In the genomic region with DNA sequence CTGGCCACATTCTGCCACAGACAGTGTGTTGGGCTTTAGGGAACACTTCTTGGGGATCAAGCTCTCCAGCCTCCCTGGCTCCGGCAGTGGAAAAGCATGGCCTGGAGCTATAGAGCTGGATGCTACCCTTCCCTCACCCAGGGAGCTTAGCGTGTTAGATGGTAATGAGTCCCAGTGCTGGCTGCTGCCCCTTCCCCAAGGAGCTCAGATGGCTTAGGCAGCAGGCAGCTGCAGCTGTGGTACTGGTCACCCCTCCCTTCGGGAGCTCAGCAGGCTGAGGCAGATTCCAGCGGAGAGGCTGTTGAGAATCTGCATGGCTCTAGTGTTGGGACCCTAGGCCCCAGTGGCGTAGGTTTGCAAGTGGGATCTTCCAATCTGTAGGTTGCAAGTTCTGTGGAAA, we compare ENCODE assay signal across 33 cellular contexts. TPM values are rescaled to one million over a fixed set of nuclear protein-coding genes. Genes with fewer than 3 reads are reported as not detected.
DNase-seq lines count a peak whose midpoint lies in the region; ATAC-seq, FAIRE-seq and TF ChIP-seq lines count a peak whose summit lies in the region.
"Had no signal": no experiment of that assay in that cellular context is flagged by ENCODE, and none has a peak within 500 bp of the region (broad histone marks: within the 10 kb centered on the region; RNA-seq: fewer than 3 reads in every experiment).

No MANE protein-coding gene starts in this region.

- no peak for FAIRE-seq in K562 (lab: Jason Lieb, UNC)
- no peak for FAIRE-seq in kidney (lab: Jason Lieb, UNC)
- FAIRE-seq: A549, astrocyte, GM18507, H54, HepG2, keratinocyte, urothelium cell line had no signal

- no peak overlapping the region for H2AFZ ChIP-seq in K562 (ENCODE audit: low read depth, low read length)

- no peak for TF ChIP-seq POLR2A in K562 (conservative IDR thresholded peaks at IDR 0.05)

- no peaks in the 10 kb centered on the region for H3K9me1 ChIP-seq in K562 (ENCODE audit: control insufficient read depth, insufficient read depth, low read length)

- WGBS in K562 (ENCODE audit: insufficient coverage, low coverage, missing lambda C conversion rate), result 63% methylated on average over 4 of the region's 5 CpGs

- no peaks in the 10 kb centered on the region for H3K4me1 Mint-ChIP-seq in activated CD8-positive, alpha-beta memory T cell treated with anti-CD3 and anti-CD28 coated beads, Interleukin-2, amount 10 ng/mL, durations not matched to agents 7 days and 5 days
- H3K4me1 Mint-ChIP-seq: activated naive CD4-positive, alpha-beta T cell treated with anti-CD3 and anti-CD28 coated beads, Interleukin-2, amount 50 U/mL, for 24 hours; naive thymus-derived CD8-positive, alpha-beta T cell had no signal

- H4K20me1 ChIP-seq in K562 (replicated peaks; ENCODE audit: control insufficient read depth, insufficient read depth, low read length), result no peaks in the 10 kb centered on the region

- in situ Hi-C loops in K562 (cut with MboI), result loop anchor here (25.0 kb wide), 1 partner anchor 983 kb away; no protein-coding TSS in a partner anchor

- ATAC-seq in K562 (peak; percentile 41; the same call in 2 of the 3 replicates), HG03457 (IDR thresholded peaks at IDR 0.05; ENCODE audit: unreplicated experiment) (no peak)
- no peak for ATAC-seq in activated CD8-positive, alpha-beta memory T cell treated with anti-CD3 and anti-CD28 coated beads, Interleukin-2, amount 10 ng/mL, durations not matched to agents 7 days and 5 days
- ATAC-seq: A549; effector memory CD8-positive, alpha-beta T cell; HepG2; naive thymus-derived CD8-positive, alpha-beta T cell had no signal

- H3K4me1 ChIP-seq in K562 (replicated peaks in 1 of 2; ENCODE audit: control insufficient read depth in 2 of 2, insufficient read depth in 2 of 2, low read length in 2 of 2) (peaks cover 0 to 4% of the 10 kb centered on the region in 2 experiments; a peak in 2 of 5 replicates), kidney (ENCODE audit: control insufficient read depth in 1 of 2, insufficient read depth in 1 of 2, low read depth in 1 of 2, low read length in 2 of 2) (no peaks in the 10 kb centered on the region)
- H3K4me1 ChIP-seq: A549, Peyer's patch had no signal

- H3K4me2 ChIP-seq in K562 (ENCODE audit: insufficient read depth, low read length), result no peak overlapping the region
- H3K4me2 ChIP-seq: A549 had no signal

- no peaks in the 10 kb centered on the region for H3K27me3 ChIP-seq in K562 (ENCODE audit: control insufficient read depth in 2 of 2, insufficient read depth in 2 of 2, low read length in 2 of 2)
- H3K27me3 ChIP-seq: cardiac muscle cell, Peyer's patch had no signal

- no peaks in the 10 kb centered on the region for H3K27me3 Mint-ChIP-seq in activated CD8-positive, alpha-beta memory T cell treated with anti-CD3 and anti-CD28 coated beads, Interleukin-2, amount 10 ng/mL, durations not matched to agents 7 days and 5 days

- CTCF ChIA-PET in K562 (lab: Yijun Ruan, JAX; ENCODE audit: low intra/inter-chr PET ratio), result no interaction called here
- CTCF ChIA-PET in activated CD8-positive, alpha-beta memory T cell treated with anti-CD3 and anti-CD28 coated beads, Interleukin-2, amount 10 ng/mL, durations not matched to agents 7 days and 5 days (lab: Charles Lee), result no interaction called here

- DNase-seq in ELF-1 (ENCODE audit: low read depth, low spot score) (peak; percentile 63), K562 (ENCODE audit: extremely low read depth in 1 of 4, low spot score in 3 of 4) (no peak), kidney (peak; percentile 44), putamen (ENCODE audit: low spot score) (peak; percentile 85), NK-92 (lab: John Stamatoyannopoulos, UW; ENCODE audit: unreplicated experiment) (no peak), HCEC 1CT (no peak)
- DNase-seq in activated CD8-positive, alpha-beta memory T cell treated with anti-CD3 and anti-CD28 coated beads, Interleukin-2, amount 10 ng/mL, durations not matched to agents 7 days and 5 days, result no peak
- DNase-seq: activated CD4-positive, alpha-beta T cell treated with anti-CD3 and anti-CD28 coated beads for 4 hours; activated T-cell treated with anti-CD3 and anti-CD28 coated beads for 4 hours; AML-193; CD4-positive, alpha-beta memory T cell; effector memory CD8-positive, alpha-beta T cell; erythroblast; naive thymus-derived CD8-positive, alpha-beta T cell; NCI-H1436; NCI-H2081 treated with DMSO at 0.1 percent for 48 hours; NCI-H226; Peyer's patch; SHP77 treated with DMSO at 0.1 percent for 48 hours; stimulated activated naive CD4-positive, alpha-beta T cell had no signal

- TF ChIP-seq RAD21 in K562 (CRISPR knock-in tag; conservative IDR thresholded peaks at IDR 0.05 in 1 of 2, IDR thresholded peaks at IDR 0.05 in 1 of 2), result no peak

- no peaks in the 10 kb centered on the region for H3K9me3 ChIP-seq in K562 (replicated peaks; ENCODE audit: control insufficient read depth, insufficient read depth, low read depth, low read length)
- no peaks in the 10 kb centered on the region for H3K9me3 ChIP-seq in kidney (ENCODE audit: control insufficient read depth in 1 of 2, low read length in 2 of 2)
- H3K9me3 ChIP-seq: A549, Peyer's patch had no signal

- no TSS peak for BruUV-seq in K562 (replicated peaks; lab: Mats Ljungman, UMichigan)

- H3K4me3 ChIP-seq in K562, result no peak overlapping the region
- no peak overlapping the region for H3K4me3 ChIP-seq in kidney (ENCODE audit: low read length in 2 of 2)
- H3K4me3 ChIP-seq: A549, cardiac muscle cell, coronary artery, Peyer's patch, skin epidermis had no signal

- H3K79me2 ChIP-seq in K562 (ENCODE audit: control insufficient read depth, insufficient read depth, low read length), result no peaks in the 10 kb centered on the region; the same call in 2 of the 3 replicates

- TF ChIP-seq CTCF in K562 (IDR thresholded peaks at IDR 0.05 in 2 of 3, conservative IDR thresholded peaks at IDR 0.05 in 1 of 3; ENCODE audit: insufficient read depth in 2 of 3, low read depth in 1 of 3, low read length in 3 of 3) (no peak), kidney (IDR thresholded peaks at IDR 0.05; ENCODE audit: borderline replicate concordance, extremely low read depth, insufficient read depth) (no peak)

- H3K36me3 Mint-ChIP-seq in activated CD8-positive, alpha-beta memory T cell treated with anti-CD3 and anti-CD28 coated beads, Interleukin-2, amount 10 ng/mL, durations not matched to agents 7 days and 5 days, result no peaks in the 10 kb centered on the region
- H3K36me3 Mint-ChIP-seq: activated naive CD4-positive, alpha-beta T cell treated with anti-CD3 and anti-CD28 coated beads, Interleukin-2, amount 50 U/mL, for 24 hours; CD4-positive, alpha-beta memory T cell; naive thymus-derived CD8-positive, alpha-beta T cell had no signal

- no peak overlapping the region for H3K27ac Mint-ChIP-seq in activated CD8-positive, alpha-beta memory T cell treated with anti-CD3 and anti-CD28 coated beads, Interleukin-2, amount 10 ng/mL, durations not matched to agents 7 days and 5 days
- H3K27ac Mint-ChIP-seq: activated naive CD4-positive, alpha-beta T cell treated with anti-CD3 and anti-CD28 coated beads, Interleukin-2, amount 50 U/mL, for 24 hours; CD4-positive, alpha-beta memory T cell; effector memory CD8-positive, alpha-beta T cell; naive thymus-derived CD8-positive, alpha-beta T cell; T-helper 2 cell treated with Interferon-gamma antibody and Interleukin-4, amounts not matched to agents 5 μg/mL and 100 μg/mL, for 36 hours had no signal

- intact Hi-C loops in K562 (cut with micrococcal nuclease) (no loop called here), kidney (cut with DNase I) (no loop called here)

- H3K27ac ChIP-seq in K562 (ENCODE audit: extremely low read depth, low read depth, low read length), result no peak overlapping the region; the same call in 2 of the 3 replicates
- no peak overlapping the region for H3K27ac ChIP-seq in kidney (ENCODE audit: low read depth in 2 of 2, low read length in 2 of 2)
- H3K27ac ChIP-seq: A549, cardiac muscle cell, coronary artery, Peyer's patch, skin epidermis had no signal

- no peak overlapping the region for H3K4me3 Mint-ChIP-seq in activated CD8-positive, alpha-beta memory T cell treated with anti-CD3 and anti-CD28 coated beads, Interleukin-2, amount 10 ng/mL, durations not matched to agents 7 days and 5 days
- H3K4me3 Mint-ChIP-seq: activated naive CD4-positive, alpha-beta T cell treated with anti-CD3 and anti-CD28 coated beads, Interleukin-2, amount 50 U/mL, for 24 hours; CD4-positive, alpha-beta memory T cell; effector memory CD8-positive, alpha-beta T cell; naive thymus-derived CD8-positive, alpha-beta T cell; T-helper 2 cell treated with Interferon-gamma antibody and Interleukin-4, amounts not matched to agents 5 μg/mL and 100 μg/mL, for 36 hours had no signal

- H3K9ac ChIP-seq in K562 (ENCODE audit: insufficient read depth in 1 of 2, low read depth in 2 of 2, low read length in 2 of 2), result peak overlapping the region in 1 of 2 experiments; percentile 23; a peak in 1 of 4 replicates
- H3K9ac ChIP-seq in kidney (ENCODE audit: low read length in 2 of 2), result no peak overlapping the region

- no peak for TF ChIP-seq EP300 in K562 (IDR thresholded peaks at IDR 0.05; ENCODE audit: low read length)

- H3K36me3 ChIP-seq in K562 (ENCODE audit: control insufficient read depth, insufficient read depth, low read length) (peaks cover 3% of the 10 kb centered on the region; the same call in 1 of the 3 replicates), kidney (ENCODE audit: control insufficient read depth in 1 of 2, insufficient read depth in 2 of 2, low read length in 2 of 2) (no peaks in the 10 kb centered on the region)
- H3K36me3 ChIP-seq: cardiac muscle cell had no signal

- H3K9me3 Mint-ChIP-seq in activated CD8-positive, alpha-beta memory T cell treated with anti-CD3 and anti-CD28 coated beads, Interleukin-2, amount 10 ng/mL, durations not matched to agents 7 days and 5 days (ENCODE audit: low read depth), result no peaks in the 10 kb centered on the region
- H3K9me3 Mint-ChIP-seq: activated naive CD4-positive, alpha-beta T cell treated with anti-CD3 and anti-CD28 coated beads, Interleukin-2, amount 50 U/mL, for 24 hours; T-helper 2 cell treated with Interferon-gamma antibody and Interleukin-4, amounts not matched to agents 5 μg/mL and 100 μg/mL, for 36 hours had no signal

- POLR2A ChIA-PET in K562 (lab: Yijun Ruan, JAX), result no interaction called here

RNA-seq across cellular contexts. Expression of gene TMEM144, which starts 19.5 kb away (rescaled TPM):
- total RNA-seq in K562 (2011; cell fraction: chromatin; rRNA removed; ENCODE audit: low replicate concordance), result 14.2 and 28.3 TPM in 2 replicates
- 10.7 and 11.6 TPM in 2 replicates for total RNA-seq in K562 (2011; cell fraction: nucleolus; rRNA removed)
- 18.3 and 32.6 TPM in 2 replicates for total RNA-seq in K562 (2011; cell fraction: nucleoplasm; rRNA removed)
- total RNA-seq in K562 (2014; rRNA removed) (4.0 and 6.0 TPM in 2 replicates), K562 (2014; rRNA removed; fragmentation: Illumina TruSeq; extraction: Trizol) (9.5 and 10.2 TPM in 2 replicates), K562 (2015; rRNA removed; fragmentation: Illumina TruSeq; extraction: Trizol) (11.6 and 12.0 TPM in 2 replicates), K562 (2021) (6.8 and 7.8 TPM in 2 replicates), kidney (9.8 TPM)
- polyA plus RNA-seq in K562 (2011; rRNA removed) (4.4 and 7.0 TPM in 2 replicates), K562 (2014; fragmentation: Illumina TruSeq; extraction: Trizol) (6.1 TPM in 2 replicates), K562 (2014; fragmentation: Nextera tagmentation; extraction: Ambion mirVana) (1 to 10 TPM; 5.9 to 6.0 TPM), K562 (2014; rRNA removed) (4.3 and 5.1 TPM in 2 replicates), kidney (ENCODE audit: insufficient read depth, low read depth, low replicate concordance) (3.3 TPM)
- 2.1 and 2.5 TPM in 2 replicates for polyA plus RNA-seq in K562 (2011; cell fraction: cytosol; rRNA removed)
- polyA plus RNA-seq in K562 (2011; cell fraction: nucleus; rRNA removed), result 4.4 and 5.0 TPM in 2 replicates
- 7.9 and 8.7 TPM in 2 replicates for polyA plus RNA-seq in K562 (2012)
- polyA minus RNA-seq in K562 (2011; rRNA and poly(A)+ RNA removed), result 11.3 and 13.9 TPM in 2 replicates
- polyA minus RNA-seq in K562 (2011; cell fraction: cytosol; rRNA and poly(A)+ RNA removed), result 4.7 and 5.6 TPM in 2 replicates
- polyA minus RNA-seq in K562 (2011; cell fraction: nucleus; rRNA and poly(A)+ RNA removed), result 19.3 TPM in 2 replicates
- total RNA-seq in activated CD8-positive, alpha-beta memory T cell treated with anti-CD3 and anti-CD28 coated beads, Interleukin-2, amount 10 ng/mL, durations not matched to agents 7 days and 5 days, result not detected
- total RNA-seq: naive thymus-derived CD8-positive, alpha-beta T cell had no signal
- polyA plus RNA-seq: CD4-positive, alpha-beta memory T cell; naive thymus-derived CD8-positive, alpha-beta T cell had no signal

RNA-seq across cellular contexts. Expression of gene GASK1B, which starts 56.9 kb away (rescaled TPM):
- 0.56 and 2.1 TPM in 2 replicates for total RNA-seq in K562 (2011; cell fraction: chromatin; rRNA removed; ENCODE audit: low replicate concordance)
- 0.26 and 0.33 TPM in 2 replicates for total RNA-seq in K562 (2011; cell fraction: nucleolus; rRNA removed)
- total RNA-seq in K562 (2011; cell fraction: nucleoplasm; rRNA removed), result 0.61 and 0.81 TPM in 2 replicates
- total RNA-seq in K562 (2014; rRNA removed) (0.41 and 0.49 TPM in 2 replicates), K562 (2014; rRNA removed; fragmentation: Illumina TruSeq; extraction: Trizol) (1.2 and 1.4 TPM in 2 replicates), K562 (2015; rRNA removed; fragmentation: Illumina TruSeq; extraction: Trizol) (0.76 and 0.79 TPM in 2 replicates), K562 (2021) (1.1 and 1.6 TPM in 2 replicates), kidney (38.6 TPM)
- polyA plus RNA-seq in K562 (2011; rRNA removed) (0.13 and 3.7 TPM in 2 replicates), K562 (2014; fragmentation: Illumina TruSeq; extraction: Trizol) (0.79 and 1.2 TPM in 2 replicates), K562 (2014; fragmentation: Nextera tagmentation; extraction: Ambion mirVana) (under 1 TPM; 0.15 to 0.32 TPM), K562 (2014; rRNA removed) (0.61 and 1.2 TPM in 2 replicates), kidney (ENCODE audit: insufficient read depth, low read depth, low replicate concordance) (6.5 TPM)
- 0.03 and 1.7 TPM in 2 replicates for polyA plus RNA-seq in K562 (2011; cell fraction: cytosol; rRNA removed)
- polyA plus RNA-seq in K562 (2011; cell fraction: nucleus; rRNA removed), result 0.14 and 6.8 TPM in 2 replicates
- 0.61 and 0.98 TPM in 2 replicates for polyA plus RNA-seq in K562 (2012)
- polyA minus RNA-seq in K562 (2011; rRNA and poly(A)+ RNA removed), result 0.32 and 9.7 TPM in 2 replicates
- 2.7 TPM in 1 of 2 replicates, not detected in the other for polyA minus RNA-seq in K562 (2011; cell fraction: cytosol; rRNA and poly(A)+ RNA removed)
- polyA minus RNA-seq in K562 (2011; cell fraction: nucleus; rRNA and poly(A)+ RNA removed), result 0.54 and 13.3 TPM in 2 replicates
- not detected for total RNA-seq in activated CD8-positive, alpha-beta memory T cell treated with anti-CD3 and anti-CD28 coated beads, Interleukin-2, amount 10 ng/mL, durations not matched to agents 7 days and 5 days
- polyA plus RNA-seq: CD4-positive, alpha-beta memory T cell; naive thymus-derived CD8-positive, alpha-beta T cell had no signal

Comparison
In these comparisons a context has a peak if more than half of its experiments do, and no peak if none do; other contexts are left out.
1. DNase-seq: peak in ELF-1 (single experiment), kidney (single experiment) and putamen (single experiment); none in K562 (0 of 4), NK-92 (single experiment), activated CD8-positive, alpha-beta memory T cell treated with anti-CD3 and anti-CD28 coated beads, Interleukin-2, amount 10 ng/mL, durations not matched to agents 7 days and 5 days (single experiment) and HCEC 1CT (single experiment).
2. RNA of gene TMEM144, which starts 19.5 kb away (total RNA-seq): 9.8 TPM in kidney (single experiment) and 4.0 to 32.6 TPM in K562; not detected in activated CD8-positive, alpha-beta memory T cell treated with anti-CD3 and anti-CD28 coated beads, Interleukin-2, amount 10 ng/mL, durations not matched to agents 7 days and 5 days; every median in the first group is over 4 times any median in the second.
3. RNA of gene GASK1B, which starts 56.9 kb away (total RNA-seq): 38.6 TPM in kidney (single experiment); 0.26 to 2.1 TPM in K562 and not detected in activated CD8-positive, alpha-beta memory T cell treated with anti-CD3 and anti-CD28 coated beads, Interleukin-2, amount 10 ng/mL, durations not matched to agents 7 days and 5 days; every median in the first group is over 10 times any median in the second.